In genomic region chr6:52666523-52666922, GRCh38 we compare ENCODE assay signal across 26 cellular contexts. TPM values are rescaled to one million over a fixed set of nuclear protein-coding genes. Genes with fewer than 3 reads are reported as not detected.
DNase-seq lines count a peak whose midpoint lies in the region; ATAC-seq, FAIRE-seq and TF ChIP-seq lines count a peak whose summit lies in the region.
"Had no signal": no experiment of that assay in that cellular context is flagged by ENCODE, and none has a peak within 500 bp of the region (broad histone marks: within the 10 kb centered on the region; RNA-seq: fewer than 3 reads in every experiment).

No MANE protein-coding gene starts in this region.

- H4K8ac ChIP-seq in mesenchymal stem cell (ENCODE audit: low read length): no peak overlapping the region

- in situ Hi-C loops in GM12878 (cut with MboI): loop anchor here (10.0 kb wide), 1 partner anchor 502 kb away; no protein-coding TSS in a partner anchor

- RAD21 ChIA-PET in GM12878 (lab: Charles Lee; ENCODE audit: unreplicated experiment): interaction anchor here (0.9 to 2.5 kb wide), 3 partner anchors 14 to 251 kb away, joined by 3 to 10 read pairs (median 3); no protein-coding TSS in a partner anchor

- TF ChIP-seq RAD21 in GM12878 (IDR thresholded peaks at IDR 0.05; ENCODE audit: insufficient read depth, low read depth, low read length): no peak

- H3K4me2 ChIP-seq in GM12878 (ENCODE audit: control insufficient read depth, insufficient read depth) (peak overlapping the region; percentile 62), mesenchymal stem cell (ENCODE audit: low read length, poor library complexity, severe bottlenecking) (no peak overlapping the region)

- no peak for TF ChIP-seq POLR2A in GM12878 (IDR thresholded peaks at IDR 0.05; ENCODE audit: low read depth, low read length)

- H2BK120ac ChIP-seq in mesenchymal stem cell (ENCODE audit: low read depth, low read length): no peak overlapping the region

- no peak overlapping the region for H3K4ac ChIP-seq in mesenchymal stem cell (ENCODE audit: low read depth in 1 of 2, low read length in 2 of 2)

- intact Hi-C loops in GM12878 (cut with micrococcal nuclease; ENCODE audit: unreplicated experiment): no loop called here

- H3K18ac ChIP-seq in mesenchymal stem cell (ENCODE audit: low read depth in 1 of 2, low read length in 2 of 2): no peak overlapping the region

- H3K4me3 ChIP-seq in ACC112 (ENCODE audit: low read depth, low read length): peak overlapping the region; percentile 98
- peak overlapping the region; percentile 75 for H3K4me3 ChIP-seq in HFF-Myc (replicated peaks; ENCODE audit: low read depth, low read length)
- H3K4me3 ChIP-seq in GM12878: peak overlapping the region; percentile 73
- H3K4me3 ChIP-seq in mesenchymal stem cell (ENCODE audit: insufficient read depth in 1 of 2, low read depth in 1 of 2, low read length in 2 of 2): peak overlapping the region in 1 of 2 experiments; percentile 92
- H3K4me3 ChIP-seq: left ventricle myocardium inferior, mucosa of descending colon, upper lobe of right lung had no signal

- POLR2A ChIA-PET in GM12878 (lab: Charles Lee): no interaction called here

- ATAC-seq in GM12878 (no peak), HG02798 (IDR thresholded peaks at IDR 0.05; ENCODE audit: poor library complexity, unreplicated experiment) (no peak), HG03439 (IDR thresholded peaks at IDR 0.05; ENCODE audit: unreplicated experiment) (no peak)
- ATAC-seq: activated T-cell treated with anti-CD3 and anti-CD28 coated beads, Interleukin-2, amount 50 U/mL, for 4 hours; mucosa of descending colon; upper lobe of right lung had no signal

- H3K4me1 ChIP-seq in ACC112 (ENCODE audit: control insufficient read depth, insufficient read depth, low read length, unreplicated experiment) (peaks cover 32% of the 10 kb centered on the region), GM12878 (ENCODE audit: control insufficient read depth, insufficient read depth, low read length) (peaks cover 28% of the 10 kb centered on the region), mesenchymal stem cell (ENCODE audit: control insufficient read depth, insufficient read depth, low read depth, low read length) (peaks cover 16% of the 10 kb centered on the region)

- TF ChIP-seq CTCF in HFF-Myc (IDR thresholded peaks at IDR 0.05; ENCODE audit: low read depth, low read length, missing control alignments) (no peak), GM12878 (IDR thresholded peaks at IDR 0.05 in 2 of 3, conservative IDR thresholded peaks at IDR 0.05 in 1 of 3; ENCODE audit: control insufficient read depth in 2 of 3, extremely low read depth in 1 of 3, insufficient read depth in 1 of 3, low read depth in 3 of 3, low read length in 3 of 3) (no peak)

- H3K79me2 ChIP-seq in ACC112 (ENCODE audit: control insufficient read depth, insufficient read depth, low read length, unreplicated experiment) (peaks cover 35% of the 10 kb centered on the region), GM12878 (ENCODE audit: control insufficient read depth, insufficient read depth, low read length) (peaks cover 10% of the 10 kb centered on the region)

- DNase-seq in HFF-Myc (ENCODE audit: extremely low read depth, low read depth): no peak
- no peak for DNase-seq in GM12878 (ENCODE audit: low read depth, low spot score)
- DNase-seq in mesenchymal stem cell: no peak
- DNase-seq in islet precursor cell: no peak
- no peak for DNase-seq in amniotic stem cell (lab: John Stamatoyannopoulos, UW)
- DNase-seq: activated B cell treated with CpG ODN at 0.5 μM for 24 hours; activated naive CD4-positive, alpha-beta T cell treated with anti-CD3 and anti-CD28 coated beads for 36 hours; activated T-cell treated with anti-CD3 and anti-CD28 coated beads, Interleukin-2, amount 50 U/mL, for 4 hours; central memory CD4-positive, alpha-beta T cell; DMS 273 treated with DMSO at 0.1 percent for 48 hours; HCEC 1CT; KG1; left ventricle myocardium inferior; mucosa of descending colon; NCI-H1092; NCI-H1930; NK-92 treated with Interleukin-12 subunit alpha and Interleukin-12 subunit beta, amount 100 ng/mL, for 24 hours; stimulated activated CD4-positive, alpha-beta T cell treated with anti-CD3 and anti-CD28 coated beads, Interleukin-12 subunit alpha, Interleukin-12 subunit beta, amount 100 ng/mL, for 4 hours; T1000; upper lobe of right lung had no signal

- TF ChIP-seq EP300 in GM12878 (IDR thresholded peaks at IDR 0.05; ENCODE audit: borderline replicate concordance in 1 of 2, control insufficient read depth in 1 of 2, low read depth in 2 of 2, low read length in 2 of 2): no peak

- H3K27ac ChIP-seq in ACC112 (ENCODE audit: low read depth, low read length) (no peak overlapping the region), GM12878 (ENCODE audit: control insufficient read depth, insufficient read depth) (no peak overlapping the region), mesenchymal stem cell (ENCODE audit: low read length, poor library complexity, severe bottlenecking) (no peak overlapping the region)
- H3K27ac ChIP-seq: C4-2B, left ventricle myocardium inferior, RWPE1, upper lobe of right lung had no signal

- peaks cover 30% of the 10 kb centered on the region for H3K79me1 ChIP-seq in mesenchymal stem cell (replicated peaks; ENCODE audit: low read length, poor library complexity, severe bottlenecking)

- no peaks in the 10 kb centered on the region for H4K20me1 ChIP-seq in GM12878 (ENCODE audit: control insufficient read depth, insufficient read depth)

- H3K36me3 ChIP-seq in ACC112 (ENCODE audit: insufficient read depth, low read length) (peaks cover 18% of the 10 kb centered on the region; the same call in 1 of the 2 replicates), GM12878 (ENCODE audit: control insufficient read depth in 2 of 2, insufficient read depth in 2 of 2, low read length in 1 of 2) (no peaks in the 10 kb centered on the region), mesenchymal stem cell (ENCODE audit: control insufficient read depth in 1 of 2, insufficient read depth in 2 of 2, low read depth in 1 of 2, low read length in 2 of 2) (peaks cover 0 to 22% of the 10 kb centered on the region in 2 experiments)
- H3K36me3 ChIP-seq: left ventricle myocardium inferior, upper lobe of right lung had no signal

- no peaks in the 10 kb centered on the region for H3K27me3 ChIP-seq in ACC112 (ENCODE audit: insufficient read depth, low read length)
- no peaks in the 10 kb centered on the region for H3K27me3 ChIP-seq in GM12878 (replicated peaks in 1 of 2; ENCODE audit: control insufficient read depth in 2 of 2, insufficient read depth in 2 of 2, low read length in 1 of 2)
- no peaks in the 10 kb centered on the region for H3K27me3 ChIP-seq in mesenchymal stem cell (ENCODE audit: control insufficient read depth in 1 of 2, insufficient read depth in 1 of 2, low read length in 2 of 2)
- H3K27me3 ChIP-seq: upper lobe of right lung had no signal

- BruUV-seq in GM12878 (replicated peaks; lab: Mats Ljungman, UMichigan): no TSS peak

- no peak for FAIRE-seq in GM12878 (lab: Jason Lieb, UNC)
- FAIRE-seq: G401.6 had no signal

- CTCF ChIA-PET in GM12878 (lab: Yijun Ruan, JAX): interaction anchor here (1.0 to 2.7 kb wide), 4 partner anchors 15 to 381 kb away, joined by 3 to 29 read pairs (median 8); no protein-coding TSS in a partner anchor

- H3K9ac ChIP-seq in GM12878 (ENCODE audit: control insufficient read depth, insufficient read depth, low read length): peak overlapping the region; percentile 75; the same call in 1 of the 2 replicates
- H3K9ac ChIP-seq in mesenchymal stem cell (ENCODE audit: low read length): peak overlapping the region; percentile 85

- WGBS in GM12878 (ENCODE audit: insufficient coverage, insufficient replicate concordance, low lambda C conversion rate, missing lambda C conversion rate): 90% methylated on average over 2 of the region's 2 CpGs
- WGBS in mesenchymal stem cell: 100% methylated on average over 2 of the region's 2 CpGs

- no peak overlapping the region for H3K14ac ChIP-seq in mesenchymal stem cell (ENCODE audit: low read length in 2 of 2)

- H2AFZ ChIP-seq in ACC112 (ENCODE audit: low read length, unreplicated experiment): no peak overlapping the region
- no peak overlapping the region for H2AFZ ChIP-seq in GM12878 (ENCODE audit: control insufficient read depth, low read depth, low read length)
- H2AFZ ChIP-seq in mesenchymal stem cell (ENCODE audit: low read depth, low read length): no peak overlapping the region

- no peak overlapping the region for H2BK12ac ChIP-seq in mesenchymal stem cell (ENCODE audit: low read length in 2 of 2)

- H4K91ac ChIP-seq in mesenchymal stem cell (ENCODE audit: low read length): no peak overlapping the region

- H2AK5ac ChIP-seq in mesenchymal stem cell (ENCODE audit: low read length, severe bottlenecking): no peak overlapping the region

- H2BK15ac ChIP-seq in mesenchymal stem cell (ENCODE audit: low read depth, poor library complexity, severe bottlenecking): no peak overlapping the region

- no peak overlapping the region for H3K23ac ChIP-seq in mesenchymal stem cell (ENCODE audit: low read length in 2 of 2)

- no peak overlapping the region for H2BK5ac ChIP-seq in mesenchymal stem cell (ENCODE audit: low read depth, low read length, poor library complexity, severe bottlenecking)

- no peaks in the 10 kb centered on the region for H3K9me3 ChIP-seq in GM12878 (replicated peaks; ENCODE audit: control insufficient read depth, insufficient read depth, low read length)
- no peaks in the 10 kb centered on the region for H3K9me3 ChIP-seq in mesenchymal stem cell (ENCODE audit: control insufficient read depth, low read length)
- H3K9me3 ChIP-seq: left ventricle myocardium inferior, mucosa of descending colon, upper lobe of right lung had no signal

- SMC1A ChIA-PET in GM12878 (lab: Charles Lee; ENCODE audit: uncharacterized antibody, unreplicated experiment): interaction anchor here (0.8 to 2.8 kb wide), 4 partner anchors 15 to 246 kb away, joined by 3 to 25 read pairs (median 6); partner anchors contain the start of gene EFHC1

RNA-seq across cellular contexts. Expression of gene TMEM14A, which starts 4.4 kb away (rescaled TPM):
- total RNA-seq in GM12878 (2013; cell fraction: nucleolus; rRNA removed): 4.6 and 6.2 TPM in 2 replicates
- total RNA-seq in GM12878 (2014; rRNA removed): 15.6 and 22.9 TPM in 2 replicates
- total RNA-seq in GM12878 (2014; rRNA removed; fragmentation: Illumina TruSeq; extraction: Trizol): 21.2 and 21.7 TPM in 2 replicates
- 17.7 and 19.2 TPM in 2 replicates for total RNA-seq in GM12878 (2021)
- 10.8 TPM for polyA plus RNA-seq in GM12878 (2011; ENCODE audit: low read depth)
- 45.0 and 57.2 TPM in 2 replicates for polyA plus RNA-seq in GM12878 (2011; rRNA removed)
- 18.5 and 22.1 TPM in 2 replicates for polyA plus RNA-seq in GM12878 (2011; cell fraction: cytosol; rRNA removed)
- 14.6 and 14.8 TPM in 2 replicates for polyA plus RNA-seq in GM12878 (2011; cell fraction: nucleus; rRNA removed)
- polyA plus RNA-seq in GM12878 (2012): 15.9 and 17.3 TPM in 2 replicates
- polyA plus RNA-seq in GM12878 (2014; fragmentation: Illumina TruSeq; extraction: Trizol): 17.8 and 18.7 TPM in 2 replicates
- polyA plus RNA-seq in GM12878 (2014; fragmentation: Nextera tagmentation; extraction: Ambion mirVana): 100 to 1,000 TPM in 1 of 2 experiments, 10 to 100 TPM in 1; 87.2 to 143 TPM
- polyA plus RNA-seq in GM12878 (2014; rRNA removed): 14.9 and 21.1 TPM in 2 replicates
- 10 to 100 TPM; 77.1 to 81.7 TPM for polyA plus RNA-seq in GM12878 (2016; fragmentation: Nextera tagmentation; extraction: Ambion mirVana)
- 5.4 and 7.7 TPM in 2 replicates for polyA minus RNA-seq in GM12878 (2011; rRNA and poly(A)+ RNA removed)
- polyA minus RNA-seq in GM12878 (2011; cell fraction: cytosol; rRNA and poly(A)+ RNA removed): 3.3 and 3.5 TPM in 2 replicates
- polyA minus RNA-seq in GM12878 (2011; cell fraction: nucleus; rRNA and poly(A)+ RNA removed): 2.2 TPM in 2 replicates
- polyA plus RNA-seq in mesenchymal stem cell (2013, experiment 1 of 2): 28.7 TPM
- polyA plus RNA-seq in mesenchymal stem cell (2013, experiment 2 of 2): 32.6 TPM
